Comparison of ENCODE assay signal across 10 cellular contexts in genomic region chr9:111961575-111961974, GRCh38.
DNase-seq lines count a peak whose midpoint lies in the region; ATAC-seq, FAIRE-seq and TF ChIP-seq lines count a peak whose summit lies in the region.
"Had no signal": no experiment of that assay in that cellular context is flagged by ENCODE, and none has a peak within 500 bp of the region (broad histone marks: within the 10 kb centered on the region; RNA-seq: fewer than 3 reads in every experiment).

No MANE protein-coding gene starts in this region.

- H3K27me3 Mint-ChIP-seq in osteocyte (ENCODE audit: unreplicated experiment): no peaks in the 10 kb centered on the region

- no peaks in the 10 kb centered on the region for H3K79me1 ChIP-seq in mesendoderm (ENCODE audit: low read length)

- H3K4me1 ChIP-seq in HCT116 (ENCODE audit: control insufficient read depth in 1 of 2, insufficient read depth in 2 of 2, low read length in 2 of 2) (peaks cover 22 to 74% of the 10 kb centered on the region in 2 experiments), mesendoderm (ENCODE audit: control insufficient read depth, low read depth, low read length) (no peaks in the 10 kb centered on the region), HepG2 (ENCODE audit: insufficient read depth, low read length) (peaks cover 33% of the 10 kb centered on the region)

- ATAC-seq in HCT116 (no peak), GM18870 (IDR thresholded peaks at IDR 0.05; ENCODE audit: unreplicated experiment) (no peak), GM21786 (IDR thresholded peaks at IDR 0.05; ENCODE audit: unreplicated experiment) (no peak), HepG2 (no peak)

- in situ Hi-C loops in HepG2 (cut with HindIII; ENCODE audit: extremely low pct_ligation_motif_present, low pct_unique_long_range_greater_than_20kb): loop anchor here (10.0 kb wide), 1 partner anchor 197 kb away; no protein-coding TSS in a partner anchor

- DNase-seq in HCT116 (ENCODE audit: low read depth, low spot score) (peak; percentile 19), NCI-H2196 treated with DMSO at 0.1 percent for 48 hours (lab: John Stamatoyannopoulos, UW; ENCODE audit: unreplicated experiment) (peak; percentile 84), brain pericyte (ENCODE audit: low read depth, low spot score) (peak; percentile 98), osteocyte (ENCODE audit: extremely low spot score, unreplicated experiment) (no peak), mesendoderm (no peak), HepG2 (ENCODE audit: low spot score) (no peak)
- DNase-seq: head of caudate nucleus had no signal

- peaks cover 46% of the 10 kb centered on the region for H3K4me1 Mint-ChIP-seq in osteocyte (ENCODE audit: unreplicated experiment)

- H3K79me2 ChIP-seq in HCT116 (ENCODE audit: insufficient read depth, low read length) (no peaks in the 10 kb centered on the region), mesendoderm (ENCODE audit: control insufficient read depth, insufficient read depth, low read length) (no peaks in the 10 kb centered on the region), HepG2 (ENCODE audit: insufficient read depth, low read length) (no peaks in the 10 kb centered on the region)

- TF ChIP-seq EP300 in HepG2 (IDR thresholded peaks at IDR 0.05; ENCODE audit: low read depth in 2 of 2, low read length in 2 of 2) (no peak), HepG2 (CRISPR knock-in tag; IDR thresholded peaks at IDR 0.05; ENCODE audit: borderline replicate concordance) (no peak)

- H4K8ac ChIP-seq in mesendoderm (ENCODE audit: low read depth, low read length): no peak overlapping the region

- no peak for TF ChIP-seq CTCF in HCT116 (IDR thresholded peaks at IDR 0.05 in 2 of 3, conservative IDR thresholded peaks at IDR 0.05 in 1 of 3; ENCODE audit: borderline replicate concordance in 1 of 3, insufficient read depth in 1 of 3, low read depth in 2 of 3, low read length in 2 of 3)
- TF ChIP-seq CTCF in osteocyte (IDR thresholded peaks at IDR 0.05): no peak
- no peak for TF ChIP-seq CTCF in HepG2 (CRISPR knock-in tag; IDR thresholded peaks at IDR 0.05)

- POLR2A ChIA-PET in HCT116 (lab: Charles Lee): no interaction called here
- POLR2A ChIA-PET in HepG2 (lab: Yijun Ruan, JAX): no interaction called here

- no peak overlapping the region for H3K23ac ChIP-seq in mesendoderm (ENCODE audit: low read length)

- BruUV-seq in HCT116 (replicated peaks; lab: Mats Ljungman, UMichigan): no TSS peak
- no TSS peak for BruUV-seq in HepG2 (replicated peaks; lab: Mats Ljungman, UMichigan)

- no peak overlapping the region for H2AK5ac ChIP-seq in mesendoderm (ENCODE audit: low read length)

- H3K36me3 ChIP-seq in HCT116 (ENCODE audit: control insufficient read depth in 1 of 2, insufficient read depth in 2 of 2, low read length in 2 of 2) (no peaks in the 10 kb centered on the region), mesendoderm (ENCODE audit: control insufficient read depth, insufficient read depth, low read length) (no peaks in the 10 kb centered on the region), HepG2 (replicated peaks in 1 of 2; ENCODE audit: control insufficient read depth in 1 of 2, insufficient read depth in 2 of 2, low read length in 2 of 2) (no peaks in the 10 kb centered on the region)
- H3K36me3 ChIP-seq: neutrophil had no signal

- no peak overlapping the region for H3K4me3 Mint-ChIP-seq in osteocyte (ENCODE audit: unreplicated experiment)

- H3K36me3 Mint-ChIP-seq in osteocyte (ENCODE audit: unreplicated experiment): no peaks in the 10 kb centered on the region

- no peak overlapping the region for H3K56ac ChIP-seq in mesendoderm (ENCODE audit: low read length)

- H2BK120ac ChIP-seq in mesendoderm (ENCODE audit: low read depth, low read length): no peak overlapping the region

- no peak overlapping the region for H3K4me3 ChIP-seq in HCT116 (replicated peaks in 1 of 2; ENCODE audit: low read depth in 1 of 2, low read length in 2 of 2)
- no peak overlapping the region for H3K4me3 ChIP-seq in mesendoderm (ENCODE audit: low read length)
- no peak overlapping the region for H3K4me3 ChIP-seq in HepG2 (replicated peaks in 1 of 3; ENCODE audit: insufficient read depth in 1 of 3, low read depth in 2 of 3, low read length in 3 of 3)

- H3K9me2 ChIP-seq in HCT116 (ENCODE audit: insufficient read depth): no peaks in the 10 kb centered on the region

- no peaks in the 10 kb centered on the region for H3K9me3 ChIP-seq in HCT116 (ENCODE audit: control insufficient read depth in 1 of 2, insufficient read depth in 1 of 2, low read depth in 1 of 2, low read length in 2 of 2)
- H3K9me3 ChIP-seq in HepG2 (ENCODE audit: low read length): no peaks in the 10 kb centered on the region
- H3K9me3 ChIP-seq: neutrophil had no signal

- H3K4me2 ChIP-seq in HCT116 (ENCODE audit: low read length) (peak overlapping the region; percentile 42), mesendoderm (ENCODE audit: low read length) (no peak overlapping the region), HepG2 (ENCODE audit: low read depth, low read length) (no peak overlapping the region)

- H4K5ac ChIP-seq in mesendoderm (ENCODE audit: low read length): no peak overlapping the region

- WGBS in mesendoderm (ENCODE audit: extremely low coverage, insufficient coverage, low lambda C conversion rate): no CpG with 5 or more reads among the region's 5 CpGs
- 48% methylated on average over 5 of the region's 5 CpGs for WGBS in HepG2 (ENCODE audit: low lambda C conversion rate)

- CTCF ChIA-PET in HCT116 (lab: Charles Lee) (no interaction called here), HepG2 (lab: Yijun Ruan, JAX; ENCODE audit: low intra/inter-chr PET ratio, low total read pairs) (no interaction called here)

- FAIRE-seq in HepG2 (lab: Jason Lieb, UNC): no peak

- no peak overlapping the region for H3K9ac ChIP-seq in HCT116 (ENCODE audit: low read length)
- H3K9ac ChIP-seq in mesendoderm (ENCODE audit: low read length): no peak overlapping the region
- no peak overlapping the region for H3K9ac ChIP-seq in HepG2 (ENCODE audit: insufficient read depth, low read depth, low read length)

- H3K9me3 Mint-ChIP-seq in osteocyte (ENCODE audit: unreplicated experiment): peaks cover 4% of the 10 kb centered on the region

- H2BK5ac ChIP-seq in mesendoderm (ENCODE audit: low read length): no peak overlapping the region

- peak overlapping the region; percentile 8 for H2AFZ ChIP-seq in HCT116 (ENCODE audit: low read depth, low read length, poor library complexity, severe bottlenecking)
- H2AFZ ChIP-seq in HepG2 (ENCODE audit: low read length): no peak overlapping the region

- no peaks in the 10 kb centered on the region for H3K27me3 ChIP-seq in HCT116 (ENCODE audit: insufficient read depth, low read length)
- H3K27me3 ChIP-seq in mesendoderm (ENCODE audit: insufficient read depth, low read length, poor library complexity): no peaks in the 10 kb centered on the region
- H3K27me3 ChIP-seq in HepG2 (ENCODE audit: control insufficient read depth in 1 of 2, insufficient read depth in 2 of 2, low read length in 2 of 2): no peaks in the 10 kb centered on the region

- H3K18ac ChIP-seq in mesendoderm (ENCODE audit: low read length): no peak overlapping the region

- no peaks in the 10 kb centered on the region for H4K20me1 ChIP-seq in HCT116 (ENCODE audit: insufficient read depth)
- no peaks in the 10 kb centered on the region for H4K20me1 ChIP-seq in HepG2 (ENCODE audit: insufficient read depth, low read length)

- no peak for TF ChIP-seq RAD21 in HCT116 (IDR thresholded peaks at IDR 0.05; ENCODE audit: low read depth)
- no peak for TF ChIP-seq RAD21 in HepG2 (CRISPR knock-in tag; IDR thresholded peaks at IDR 0.05)

- no peak overlapping the region for H3K4ac ChIP-seq in mesendoderm (ENCODE audit: low read depth, low read length)

- RAD21 ChIA-PET in HCT116 (lab: Charles Lee; ENCODE audit: low non-redundant PET in 1 of 2, low total read pairs in 2 of 2, uncharacterized antibody in 2 of 2, unreplicated experiment in 2 of 2): no interaction called here

- no peak overlapping the region for H3K27ac ChIP-seq in HCT116 (ENCODE audit: low read depth, low read length)
- no peak overlapping the region for H3K27ac ChIP-seq in mesendoderm (ENCODE audit: low read depth, low read length)
- H3K27ac ChIP-seq in HepG2 (ENCODE audit: extremely low read length, insufficient read depth, low read length): no peak overlapping the region
- H3K27ac ChIP-seq: neutrophil had no signal

- TF ChIP-seq POLR2A in HCT116 (IDR thresholded peaks at IDR 0.05; ENCODE audit: borderline replicate concordance, extremely low read depth, insufficient read depth, insufficient read length) (no peak), HepG2 (IDR thresholded peaks at IDR 0.05; ENCODE audit: insufficient read depth in 1 of 2, low read depth in 2 of 2, low read length in 2 of 2) (no peak)

- no peak overlapping the region for H2BK15ac ChIP-seq in mesendoderm (replicated peaks; ENCODE audit: low read depth)

- intact Hi-C loops in HCT116 (cut with micrococcal nuclease) (no loop called here), HepG2 (cut with micrococcal nuclease; ENCODE audit: unreplicated experiment) (no loop called here)

- peak overlapping the region; percentile 73 for H3K27ac Mint-ChIP-seq in osteocyte (ENCODE audit: unreplicated experiment)

TF ChIP-seq in HCT116, 20 proteins besides CTCF, POLR2A, EP300 and RAD21 (continues in another document):
- TF ChIP-seq EGR1 (IDR thresholded peaks at IDR 0.05; ENCODE audit: low read depth): no peak
- no peak for TF ChIP-seq ELF1 (IDR thresholded peaks at IDR 0.05; ENCODE audit: borderline replicate concordance, low read depth)
- no peak for TF ChIP-seq CEBPB (IDR thresholded peaks at IDR 0.05; ENCODE audit: low read depth)
- TF ChIP-seq MAX (IDR thresholded peaks at IDR 0.05): no peak

TF ChIP-seq in HepG2, 621 proteins besides CTCF, POLR2A, EP300 and RAD21 (continues in another document):
- TF ChIP-seq ZNF496 (CRISPR knock-in tag; IDR thresholded peaks at IDR 0.05; ENCODE audit: insufficient replicate concordance) (no peak), ZNF362 (CRISPR knock-in tag; IDR thresholded peaks at IDR 0.05; ENCODE audit: borderline replicate concordance) (no peak), MIXL1 (CRISPR knock-in tag; IDR thresholded peaks at IDR 0.05) (no peak), MIER2 (CRISPR knock-in tag; IDR thresholded peaks at IDR 0.05) (no peak), SNAPC2 (CRISPR knock-in tag; IDR thresholded peaks at IDR 0.05) (no peak)

Comparison
In these comparisons a context has a peak if more than half of its experiments do, and no peak if none do; other contexts are left out.
1. DNase-seq: peak in HCT116 (single experiment), NCI-H2196 treated with DMSO at 0.1 percent for 48 hours (single experiment) and brain pericyte (single experiment); none in osteocyte (single experiment), mesendoderm (single experiment) and HepG2 (single experiment).